18 cellular contexts compared by ENCODE assay signal in genomic region chr6:37072526-37072925, GRCh38.
DNase-seq lines count a peak whose midpoint lies in the region; ATAC-seq and TF ChIP-seq lines count a peak whose summit lies in the region.
"Had no signal": no experiment of that assay in that cellular context is flagged by ENCODE, and none has a peak within 500 bp of the region (broad histone marks: within the 10 kb centered on the region; RNA-seq: fewer than 3 reads in every experiment).

No MANE protein-coding gene starts in this region.

- no peaks in the 10 kb centered on the region for H3K9me3 ChIP-seq in neural progenitor cell (ENCODE audit: low read depth)
- H3K9me3 ChIP-seq: ovary had no signal

- peaks cover 24% of the 10 kb centered on the region for H3K4me1 Mint-ChIP-seq in activated CD4-positive, alpha-beta T cell treated with anti-CD3 and anti-CD28 coated beads, Interleukin-2, amount 10 ng/mL, durations not matched to agents 7 days and 5 days
- peaks cover 9% of the 10 kb centered on the region for H3K4me1 Mint-ChIP-seq in activated T-helper 17 cell treated with anti-CD3 and anti-CD28 coated beads, Interleukin-2, amount 50 U/mL, for 72 hours
- peaks cover 36% of the 10 kb centered on the region for H3K4me1 Mint-ChIP-seq in neural progenitor cell

- H3K9ac ChIP-seq in neural progenitor cell, result no peak overlapping the region

- peaks cover 11% of the 10 kb centered on the region for H3F3A ChIP-seq in neural progenitor cell (ENCODE audit: low read depth)

- H3K79me2 ChIP-seq in neural progenitor cell (ENCODE audit: low read depth), result no peaks in the 10 kb centered on the region

- no peak overlapping the region for H3K27ac ChIP-seq in neural progenitor cell
- H3K27ac ChIP-seq: cardiac muscle cell, ovary had no signal

- no peak overlapping the region for H3K4me3 ChIP-seq in neural progenitor cell
- H3K4me3 ChIP-seq: cardiac muscle cell, ovary, skin epidermis had no signal

- H4K20me1 ChIP-seq in neural progenitor cell (ENCODE audit: low read depth), result no peaks in the 10 kb centered on the region

- peaks cover 2% of the 10 kb centered on the region for H3K9me3 Mint-ChIP-seq in activated CD4-positive, alpha-beta T cell treated with anti-CD3 and anti-CD28 coated beads, Interleukin-2, amount 10 ng/mL, durations not matched to agents 7 days and 5 days
- no peaks in the 10 kb centered on the region for H3K9me3 Mint-ChIP-seq in activated T-helper 17 cell treated with anti-CD3 and anti-CD28 coated beads, Interleukin-2, amount 50 U/mL, for 72 hours
- H3K9me3 Mint-ChIP-seq in neural progenitor cell, result peaks cover 2% of the 10 kb centered on the region
- H3K9me3 Mint-ChIP-seq: activated naive CD4-positive, alpha-beta T cell treated with anti-CD3 and anti-CD28 coated beads, Interleukin-2, amount 50 U/mL, for 24 hours had no signal

- H3K27me3 ChIP-seq in neural progenitor cell, result no peaks in the 10 kb centered on the region
- H3K27me3 ChIP-seq: cardiac muscle cell, ovary had no signal

- H3K36me3 Mint-ChIP-seq in activated CD4-positive, alpha-beta T cell treated with anti-CD3 and anti-CD28 coated beads, Interleukin-2, amount 10 ng/mL, durations not matched to agents 7 days and 5 days (ENCODE audit: low read depth), result no peaks in the 10 kb centered on the region
- no peaks in the 10 kb centered on the region for H3K36me3 Mint-ChIP-seq in activated T-helper 17 cell treated with anti-CD3 and anti-CD28 coated beads, Interleukin-2, amount 50 U/mL, for 72 hours (ENCODE audit: low read depth)
- H3K36me3 Mint-ChIP-seq in neural progenitor cell, result no peaks in the 10 kb centered on the region
- H3K36me3 Mint-ChIP-seq: activated naive CD4-positive, alpha-beta T cell treated with anti-CD3 and anti-CD28 coated beads, Interleukin-2, amount 50 U/mL, for 24 hours had no signal

- no peaks in the 10 kb centered on the region for H3K36me3 ChIP-seq in neural progenitor cell
- H3K36me3 ChIP-seq: cardiac muscle cell, ovary had no signal

- POLR2A ChIA-PET in activated CD4-positive, alpha-beta T cell treated with anti-CD3 and anti-CD28 coated beads, Interleukin-2, amount 10 ng/mL, durations not matched to agents 7 days and 5 days (lab: Charles Lee), result no interaction called here

- H2AFZ ChIP-seq in neural progenitor cell (replicated peaks), result no peak overlapping the region

- no peak overlapping the region for H3K4me3 Mint-ChIP-seq in activated CD4-positive, alpha-beta T cell treated with anti-CD3 and anti-CD28 coated beads, Interleukin-2, amount 10 ng/mL, durations not matched to agents 7 days and 5 days
- no peak overlapping the region for H3K4me3 Mint-ChIP-seq in activated T-helper 17 cell treated with anti-CD3 and anti-CD28 coated beads, Interleukin-2, amount 50 U/mL, for 72 hours
- no peak overlapping the region for H3K4me3 Mint-ChIP-seq in neural progenitor cell
- H3K4me3 Mint-ChIP-seq: activated naive CD4-positive, alpha-beta T cell treated with anti-CD3 and anti-CD28 coated beads, Interleukin-2, amount 50 U/mL, for 24 hours had no signal

- H3K27ac Mint-ChIP-seq in activated CD4-positive, alpha-beta T cell treated with anti-CD3 and anti-CD28 coated beads, Interleukin-2, amount 10 ng/mL, durations not matched to agents 7 days and 5 days, result peak overlapping the region; percentile 84
- peak overlapping the region; percentile 61 for H3K27ac Mint-ChIP-seq in activated T-helper 17 cell treated with anti-CD3 and anti-CD28 coated beads, Interleukin-2, amount 50 U/mL, for 72 hours
- peak overlapping the region; percentile 67 for H3K27ac Mint-ChIP-seq in neural progenitor cell
- H3K27ac Mint-ChIP-seq: activated naive CD4-positive, alpha-beta T cell treated with anti-CD3 and anti-CD28 coated beads, Interleukin-2, amount 50 U/mL, for 24 hours had no signal

- CTCF ChIA-PET in activated CD4-positive, alpha-beta T cell treated with anti-CD3 and anti-CD28 coated beads, Interleukin-2, amount 10 ng/mL, durations not matched to agents 7 days and 5 days (lab: Charles Lee), result interaction anchor here (1.0 to 1.6 kb wide), 2 partner anchors 20 to 21 kb away, joined by 4 read pairs; no protein-coding TSS in a partner anchor

- peak; percentile 46 for DNase-seq in activated CD4-positive, alpha-beta T cell treated with anti-CD3 and anti-CD28 coated beads, Interleukin-2, amount 10 ng/mL, durations not matched to agents 7 days and 5 days
- no peak for DNase-seq in activated CD4-positive, alpha-beta T cell treated with anti-CD3 and anti-CD28 coated beads for 1 hour
- DNase-seq in MV-4-11 (lab: John Stamatoyannopoulos, UW) (peak; percentile 14), neural progenitor cell (ENCODE audit: low spot score) (no peak), NCI-H146 treated with DMSO at 0.1 percent for 48 hours (lab: John Stamatoyannopoulos, UW; ENCODE audit: unreplicated experiment) (no peak)
- DNase-seq: activated CD4-positive, alpha-beta T cell treated with anti-CD3 and anti-CD28 coated beads, Interleukin-2, amount 50 U/mL, for 48 hours; DMS153; foreskin melanocyte; midbrain; NCI-H1092; ovary had no signal

- no peaks in the 10 kb centered on the region for H3K27me3 Mint-ChIP-seq in activated CD4-positive, alpha-beta T cell treated with anti-CD3 and anti-CD28 coated beads, Interleukin-2, amount 10 ng/mL, durations not matched to agents 7 days and 5 days
- H3K27me3 Mint-ChIP-seq in activated T-helper 17 cell treated with anti-CD3 and anti-CD28 coated beads, Interleukin-2, amount 50 U/mL, for 72 hours, result no peaks in the 10 kb centered on the region
- peaks cover 4% of the 10 kb centered on the region for H3K27me3 Mint-ChIP-seq in neural progenitor cell (ENCODE audit: insufficient read depth, low read depth)
- H3K27me3 Mint-ChIP-seq: activated naive CD4-positive, alpha-beta T cell treated with anti-CD3 and anti-CD28 coated beads, Interleukin-2, amount 50 U/mL, for 24 hours had no signal

- peak; percentile 49 for ATAC-seq in activated T-helper 17 cell treated with anti-CD3 and anti-CD28 coated beads, Interleukin-2, amount 50 U/mL, for 72 hours (replicated peaks)
- ATAC-seq in GM19395 (IDR thresholded peaks at IDR 0.05; ENCODE audit: unreplicated experiment), result no peak
- ATAC-seq in HG02678 (IDR thresholded peaks at IDR 0.05; ENCODE audit: unreplicated experiment), result no peak
- ATAC-seq: Panc1 had no signal

- TF ChIP-seq CTCF in neural progenitor cell (IDR thresholded peaks at IDR 0.05), result no peak

- no peak overlapping the region for H3K4me2 ChIP-seq in neural progenitor cell

- peaks cover 20% of the 10 kb centered on the region for H3K4me1 ChIP-seq in neural progenitor cell

Comparison
In these comparisons a context has a peak if more than half of its experiments do, and no peak if none do; other contexts are left out.
1. DNase-seq: peak in activated CD4-positive, alpha-beta T cell treated with anti-CD3 and anti-CD28 coated beads, Interleukin-2, amount 10 ng/mL, durations not matched to agents 7 days and 5 days (single experiment) and MV-4-11 (single experiment); none in activated CD4-positive, alpha-beta T cell treated with anti-CD3 and anti-CD28 coated beads for 1 hour (single experiment), neural progenitor cell (single experiment) and NCI-H146 treated with DMSO at 0.1 percent for 48 hours (single experiment).
2. Peak in every context shown above with its lines, with median percentiles within 50 percentile points of each other: H3K27ac Mint-ChIP-seq.